In genomic region chrX:46016296-46016695, GRCh38 we compare ENCODE assay signal across 10 cellular contexts.
"Had no signal": no experiment of that assay in that cellular context is flagged by ENCODE, and none has a peak within 500 bp of the region (broad histone marks: within the 10 kb centered on the region; RNA-seq: fewer than 3 reads in every experiment).

No MANE protein-coding gene starts in this region.

- ATAC-seq: HCT116, HepG2 had no signal

- H3K4me3 Mint-ChIP-seq: HFFc6, IgD-negative memory B cell had no signal

- H3K36me3 ChIP-seq: HAP-1 had no signal

- H3K4me1 Mint-ChIP-seq: IgD-negative memory B cell had no signal

- H3K27ac ChIP-seq: GM23248, HL-60 had no signal

- H3K36me3 Mint-ChIP-seq: IgD-negative memory B cell had no signal

- H3K4me1 ChIP-seq: HAP-1 had no signal

- H3K27ac Mint-ChIP-seq: HFFc6, IgD-negative memory B cell had no signal

- DNase-seq: GM23248, GOT3, H7, HFFc6, KBM-7 had no signal

- H3K9me3 Mint-ChIP-seq: HFFc6, IgD-negative memory B cell had no signal

- H3K4me3 ChIP-seq: GM23248, HAP-1 had no signal

- H3K9me3 ChIP-seq: HAP-1 had no signal

- H3K9ac ChIP-seq: GM23248 had no signal

- H2AFZ ChIP-seq: GM23248 had no signal
